ENCODE assay signal across 19 cellular contexts in genomic region chr22:47115518-47115890, GRCh38.
DNase-seq lines count a peak whose midpoint lies in the region; ATAC-seq and TF ChIP-seq lines count a peak whose summit lies in the region.
"Had no signal": no experiment of that assay in that cellular context is flagged by ENCODE, and none has a peak within 500 bp of the region (broad histone marks: within the 10 kb centered on the region; RNA-seq: fewer than 3 reads in every experiment).

No MANE protein-coding gene starts in this region.

- TF ChIP-seq CTCF in heart right ventricle (IDR thresholded peaks at IDR 0.05) = no peak
- TF ChIP-seq CTCF in mucosa of descending colon (IDR thresholded peaks at IDR 0.05) = no peak

- H3K27ac Mint-ChIP-seq in activated CD4-positive, alpha-beta T cell treated with anti-CD3 and anti-CD28 coated beads, Interleukin-2, amount 10 ng/mL, durations not matched to agents 7 days and 5 days = no peak overlapping the region
- H3K27ac Mint-ChIP-seq: B cell; CD4-positive, CD25-positive, alpha-beta regulatory T cell; CD8-positive, alpha-beta T cell had no signal

- H3K9me3 ChIP-seq in heart right ventricle (no peaks in the 10 kb centered on the region), mucosa of descending colon (no peaks in the 10 kb centered on the region)
- H3K9me3 ChIP-seq: BLaER1, Caco-2 had no signal

- CTCF ChIA-PET in activated CD4-positive, alpha-beta T cell treated with anti-CD3 and anti-CD28 coated beads, Interleukin-2, amount 10 ng/mL, durations not matched to agents 7 days and 5 days (lab: Charles Lee) = no interaction called here

- ATAC-seq in heart right ventricle = no peak
- ATAC-seq in mucosa of descending colon = no peak
- ATAC-seq in sciatic nerve = no peak
- ATAC-seq: CD8-positive, alpha-beta T cell had no signal

- POLR2A ChIA-PET in activated CD4-positive, alpha-beta T cell treated with anti-CD3 and anti-CD28 coated beads, Interleukin-2, amount 10 ng/mL, durations not matched to agents 7 days and 5 days (lab: Charles Lee) = no interaction called here

- no peaks in the 10 kb centered on the region for H3K4me1 Mint-ChIP-seq in activated CD4-positive, alpha-beta T cell treated with anti-CD3 and anti-CD28 coated beads, Interleukin-2, amount 10 ng/mL, durations not matched to agents 7 days and 5 days
- H3K4me1 Mint-ChIP-seq: B cell had no signal

- no peaks in the 10 kb centered on the region for H3K9me3 Mint-ChIP-seq in activated CD4-positive, alpha-beta T cell treated with anti-CD3 and anti-CD28 coated beads, Interleukin-2, amount 10 ng/mL, durations not matched to agents 7 days and 5 days
- H3K9me3 Mint-ChIP-seq: CD4-positive, CD25-positive, alpha-beta regulatory T cell; CD8-positive, alpha-beta T cell had no signal

- no peaks in the 10 kb centered on the region for H3K4me1 ChIP-seq in heart right ventricle
- H3K4me1 ChIP-seq in mucosa of descending colon (ENCODE audit: low read depth) = no peaks in the 10 kb centered on the region

- no peaks in the 10 kb centered on the region for H3K27me3 Mint-ChIP-seq in activated CD4-positive, alpha-beta T cell treated with anti-CD3 and anti-CD28 coated beads, Interleukin-2, amount 10 ng/mL, durations not matched to agents 7 days and 5 days
- H3K27me3 Mint-ChIP-seq: B cell; CD4-positive, CD25-positive, alpha-beta regulatory T cell had no signal

- H3K36me3 ChIP-seq in heart right ventricle (peaks cover 0 to 21% (median 0%) of the 10 kb centered on the region in 9 donors), mucosa of descending colon (ENCODE audit: low read depth) (no peaks in the 10 kb centered on the region)

- H3K27me3 ChIP-seq in heart right ventricle = no peaks in the 10 kb centered on the region
- H3K27me3 ChIP-seq: BLaER1 had no signal

- H3K36me3 Mint-ChIP-seq in activated CD4-positive, alpha-beta T cell treated with anti-CD3 and anti-CD28 coated beads, Interleukin-2, amount 10 ng/mL, durations not matched to agents 7 days and 5 days (ENCODE audit: low read depth) = no peaks in the 10 kb centered on the region

- DNase-seq in cardiac septum (ENCODE audit: low spot score) (peak; percentile 55), heart right ventricle (no peak), mucosa of descending colon (peak in 2 of 3 donors; percentile 16 to 34), sciatic nerve (ENCODE audit: low spot score) (peak; percentile 31), NCI-H748 (lab: John Stamatoyannopoulos, UW; ENCODE audit: unreplicated experiment) (no peak), amniotic stem cell (lab: John Stamatoyannopoulos, UW) (no peak)
- DNase-seq in activated CD4-positive, alpha-beta T cell treated with anti-CD3 and anti-CD28 coated beads, Interleukin-2, amount 10 ng/mL, durations not matched to agents 7 days and 5 days = no peak
- DNase-seq in activated CD8-positive, alpha-beta memory T cell treated with anti-CD3 and anti-CD28 coated beads, Interleukin-2, amount 50 U/mL, for 48 hours = no peak
- DNase-seq: CD4-positive, CD25-positive, alpha-beta regulatory T cell; CD8-positive, alpha-beta T cell; DMS153; DND-41; GM23248; H7 had no signal

- intact Hi-C loops in cardiac septum (cut with DNase I) (loop anchor here (10.0 kb wide), 1 partner anchor 289 kb away; no protein-coding TSS in a partner anchor), heart right ventricle (cut with DNase I) (no loop called here), mucosa of descending colon (cut with DNase I, micrococcal nuclease) (no loop called here), sciatic nerve (cut with DNase I) (no loop called here)

- no peak overlapping the region for H3K27ac ChIP-seq in heart right ventricle
- H3K27ac ChIP-seq: 22Rv1, BLaER1, C4-2B, GM23248 had no signal

- WGBS in heart right ventricle, 2 donors = 92 to 94% methylated on average over 14 of the region's 14 CpGs

- no peak overlapping the region for H3K4me3 Mint-ChIP-seq in activated CD4-positive, alpha-beta T cell treated with anti-CD3 and anti-CD28 coated beads, Interleukin-2, amount 10 ng/mL, durations not matched to agents 7 days and 5 days
- H3K4me3 Mint-ChIP-seq: B cell; CD4-positive, CD25-positive, alpha-beta regulatory T cell; CD8-positive, alpha-beta T cell had no signal

- H3K4me3 ChIP-seq in heart right ventricle (no peak overlapping the region), mucosa of descending colon (no peak overlapping the region)
- H3K4me3 ChIP-seq: BLaER1, GM23248 had no signal

Comparison
In these comparisons a context has a peak if more than half of its experiments do, and no peak if none do; other contexts are left out.
1. DNase-seq: peak in cardiac septum (single experiment), mucosa of descending colon (2 of 3) and sciatic nerve (single experiment); none in heart right ventricle (0 of 2), NCI-H748 (single experiment), activated CD4-positive, alpha-beta T cell treated with anti-CD3 and anti-CD28 coated beads, Interleukin-2, amount 10 ng/mL, durations not matched to agents 7 days and 5 days (single experiment), amniotic stem cell (single experiment) and activated CD8-positive, alpha-beta memory T cell treated with anti-CD3 and anti-CD28 coated beads, Interleukin-2, amount 50 U/mL, for 48 hours (single experiment).